8 cellular contexts compared by ENCODE assay signal in genomic region chr6:137261393-137262154, GRCh38. TPM values are rescaled to one million over a fixed set of nuclear protein-coding genes. Genes with fewer than 3 reads are reported as not detected.
DNase-seq lines count a peak whose midpoint lies in the region; ATAC-seq and TF ChIP-seq lines count a peak whose summit lies in the region.

No MANE protein-coding gene starts in this region.

- H3K4me1 Mint-ChIP-seq in activated naive CD4-positive, alpha-beta T cell treated with anti-CD3 and anti-CD28 coated beads, Interleukin-2, amount 10 ng/mL, durations not matched to agents 7 days and 5 days, result peaks cover 7% of the 10 kb centered on the region

- no peak overlapping the region for H3K27ac Mint-ChIP-seq in activated naive CD4-positive, alpha-beta T cell treated with anti-CD3 and anti-CD28 coated beads, Interleukin-2, amount 10 ng/mL, durations not matched to agents 7 days and 5 days

- no peak overlapping the region for H3K4me3 Mint-ChIP-seq in activated naive CD4-positive, alpha-beta T cell treated with anti-CD3 and anti-CD28 coated beads, Interleukin-2, amount 10 ng/mL, durations not matched to agents 7 days and 5 days

- H3K4me1 ChIP-seq in right cardiac atrium (ENCODE audit: control insufficient read depth, insufficient read depth, low read length), result peaks cover 7% of the 10 kb centered on the region

- no peak overlapping the region for H3K4me3 ChIP-seq in AG10803 (ENCODE audit: low read length)
- H3K4me3 ChIP-seq in right cardiac atrium (ENCODE audit: low read length), result no peak overlapping the region

- no peak overlapping the region for H3K27ac ChIP-seq in right cardiac atrium (ENCODE audit: low read length)

- TF ChIP-seq CTCF in AG10803 (conservative IDR thresholded peaks at IDR 0.05; ENCODE audit: low read length), result no peak

- CTCF ChIA-PET in activated naive CD4-positive, alpha-beta T cell treated with anti-CD3 and anti-CD28 coated beads, Interleukin-2, amount 10 ng/mL, durations not matched to agents 7 days and 5 days (lab: Charles Lee), result interaction anchor here (0.8 to 2.0 kb wide), 3 partner anchors 10 to 70 kb away, joined by 3 to 7 read pairs (median 3); no protein-coding TSS in a partner anchor

- H3K36me3 Mint-ChIP-seq in activated naive CD4-positive, alpha-beta T cell treated with anti-CD3 and anti-CD28 coated beads, Interleukin-2, amount 10 ng/mL, durations not matched to agents 7 days and 5 days, result no peaks in the 10 kb centered on the region

- peak; percentile 63 for ATAC-seq in GM21576 (IDR thresholded peaks at IDR 0.05; ENCODE audit: unreplicated experiment)
- ATAC-seq in right cardiac atrium, result peak; percentile 28 to 46

- WGBS in right cardiac atrium, result 35% methylated on average over 3 of the region's 3 CpGs

- intact Hi-C loops in right cardiac atrium (cut with DNase I), result loop anchor here in 3 of 4 donors (10.0 kb wide), 3 partner anchors 47 to 383 kb away; partner anchors contain the start of gene IFNGR1 (in 1 of the 3)

- H3K27me3 ChIP-seq in right cardiac atrium (ENCODE audit: control insufficient read depth, insufficient read depth), result no peaks in the 10 kb centered on the region

- H3K9me3 ChIP-seq in right cardiac atrium (ENCODE audit: control insufficient read depth, low read length), result no peaks in the 10 kb centered on the region

- DNase-seq in AG10803 (ENCODE audit: low read depth) (peak; percentile 36), RPMI7951 (ENCODE audit: low read depth) (peak; percentile 77), right cardiac atrium (no peak), cerebellar nuclear complex (lab: John Stamatoyannopoulos, UW) (no peak), NCI-H2171 treated with DMSO at 0.1 percent for 48 hours (lab: John Stamatoyannopoulos, UW) (no peak), anterior cingulate cortex (lab: John Stamatoyannopoulos, UW) (no peak)
- DNase-seq in activated naive CD4-positive, alpha-beta T cell treated with anti-CD3 and anti-CD28 coated beads, Interleukin-2, amount 10 ng/mL, durations not matched to agents 7 days and 5 days, result no peak

- peaks cover 22% of the 10 kb centered on the region for H3K27me3 Mint-ChIP-seq in activated naive CD4-positive, alpha-beta T cell treated with anti-CD3 and anti-CD28 coated beads, Interleukin-2, amount 10 ng/mL, durations not matched to agents 7 days and 5 days

- H3K9me3 Mint-ChIP-seq in activated naive CD4-positive, alpha-beta T cell treated with anti-CD3 and anti-CD28 coated beads, Interleukin-2, amount 10 ng/mL, durations not matched to agents 7 days and 5 days, result no peaks in the 10 kb centered on the region

RNA-seq across cellular contexts. Expression of gene IFNGR1, which starts 42.4 kb away (rescaled TPM):
- 43.7 and 55.2 TPM in 2 replicates for total RNA-seq in RPMI7951 (2014; rRNA removed; shearing (Covaris generic))
- total RNA-seq in right cardiac atrium, result 100 to 1,000 TPM; 115 to 157 (median 141) TPM
- polyA plus RNA-seq in right cardiac atrium, result 125 TPM

Comparison
In these comparisons a context has a peak if more than half of its experiments do, and no peak if none do; other contexts are left out.
1. DNase-seq: peak in AG10803 (single experiment) and RPMI7951 (single experiment); none in right cardiac atrium (0 of 3), activated naive CD4-positive, alpha-beta T cell treated with anti-CD3 and anti-CD28 coated beads, Interleukin-2, amount 10 ng/mL, durations not matched to agents 7 days and 5 days (single experiment), cerebellar nuclear complex (0 of 2), NCI-H2171 treated with DMSO at 0.1 percent for 48 hours (single experiment) and anterior cingulate cortex (0 of 58).